In the genomic region with DNA sequence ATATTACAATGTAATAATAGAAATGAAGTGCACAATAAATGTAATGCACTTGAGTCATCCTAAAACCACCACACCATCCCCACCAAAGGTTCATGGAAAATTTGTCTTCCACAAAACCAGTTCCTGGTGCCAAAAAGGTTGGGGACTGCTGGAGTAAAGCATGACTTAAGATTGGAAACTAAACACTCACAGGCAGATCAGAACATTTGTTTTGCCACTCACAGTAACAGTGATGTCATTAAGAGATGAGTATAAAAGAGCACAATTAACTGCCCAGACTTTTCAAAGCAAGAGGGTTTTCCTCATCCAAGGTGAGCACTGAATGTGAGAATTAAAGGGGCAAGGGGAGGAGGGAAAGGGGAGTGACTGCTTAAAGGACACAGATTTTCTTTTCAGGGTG, we compare ENCODE assay signal across 1 cellular context.
A peak's percentile ranks its signal among the peaks of the same experiment; 100 is the strongest.
TF ChIP-seq lines count a peak whose summit lies in the region.

No MANE protein-coding gene starts in this region.

TF ChIP-seq in HEK293, 187 proteins besides CTCF, POLR2A, EP300 and RAD21 (continued from another document):
- TF ChIP-seq ZFP69B (tag by site-specific recombination; IDR thresholded peaks at IDR 0.05) (0 out of 2 replicates have a peak, but pooled peaks have one; percentile 54), ZNF677 (tag by site-specific recombination; IDR thresholded peaks at IDR 0.05) (no peak)
